ENCODE assay signal across 1 cellular context in genomic region chr4:7698586-7698985, GRCh38.
TF ChIP-seq lines count a peak whose summit lies in the region.

No MANE protein-coding gene starts in this region.

TF ChIP-seq in K562, 482 proteins besides CTCF, POLR2A, EP300 and RAD21 (continued from another document):
- TF ChIP-seq E2F8 (IDR thresholded peaks at IDR 0.05; ENCODE audit: low read depth, partially characterized antibody) (no peak), TAF7 (tag; IDR thresholded peaks at IDR 0.05) (no peak), MCM2 (IDR thresholded peaks at IDR 0.05; ENCODE audit: low read depth) (no peak), ZNF24 (IDR thresholded peaks at IDR 0.05) (no peak), SMARCA4 (IDR thresholded peaks at IDR 0.05) (no peak), E2F6 (IDR thresholded peaks at IDR 0.05; ENCODE audit: borderline replicate concordance in 1 of 2, extremely low read depth in 1 of 2, insufficient read depth in 1 of 2, insufficient read length in 1 of 2, low read depth in 1 of 2, low read length in 1 of 2, poor library complexity in 1 of 2, severe bottlenecking in 1 of 2) (no peak)
